8 cellular contexts compared by ENCODE assay signal in the genomic region with DNA sequence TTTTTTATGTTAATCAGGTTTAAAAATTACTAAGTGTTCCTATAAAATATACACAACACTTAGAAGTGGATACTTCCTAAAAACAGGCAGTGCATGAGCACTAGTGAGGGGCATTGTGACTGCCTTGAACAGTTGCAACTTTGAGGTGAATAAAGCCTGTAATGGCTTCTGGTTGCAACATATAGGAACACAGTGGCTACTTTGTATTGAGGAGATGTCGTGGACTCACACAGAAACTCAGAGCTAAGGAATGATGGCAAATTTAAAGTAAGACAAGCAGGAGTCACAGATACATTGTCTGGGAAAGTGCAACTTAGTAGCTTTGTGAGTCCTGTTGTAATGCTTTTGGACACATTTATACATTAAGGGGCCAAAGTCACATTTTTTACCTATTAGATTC. TPM values are rescaled to one million over a fixed set of nuclear protein-coding genes. Genes with fewer than 3 reads are reported as not detected.
DNase-seq lines count a peak whose midpoint lies in the region; ATAC-seq and TF ChIP-seq lines count a peak whose summit lies in the region.

No MANE protein-coding gene starts in this region.

- POLR2A ChIA-PET in activated CD8-positive, alpha-beta T cell treated with anti-CD3 and anti-CD28 coated beads for 36 hours (lab: Charles Lee) = interaction anchor here (0.6 to 1.1 kb wide), 6 partner anchors 13 to 125 kb away, joined by 3 to 4 read pairs (median 3); no protein-coding TSS in a partner anchor

- peak overlapping the region; percentile 99 for H3K27ac Mint-ChIP-seq in activated CD4-positive, alpha-beta T cell treated with anti-CD3 and anti-CD28 coated beads, Interleukin-2, amount 10 ng/mL, durations not matched to agents 24 days and 14 days
- H3K27ac Mint-ChIP-seq in activated CD8-positive, alpha-beta T cell treated with anti-CD3 and anti-CD28 coated beads for 36 hours = peak overlapping the region; percentile 100

- H3K27ac ChIP-seq in temporal lobe (ENCODE audit: low read depth, low read length) = peak overlapping the region; percentile 36

- no peaks in the 10 kb centered on the region for H3K27me3 Mint-ChIP-seq in activated CD4-positive, alpha-beta T cell treated with anti-CD3 and anti-CD28 coated beads, Interleukin-2, amount 10 ng/mL, durations not matched to agents 24 days and 14 days
- H3K27me3 Mint-ChIP-seq in activated CD8-positive, alpha-beta T cell treated with anti-CD3 and anti-CD28 coated beads for 36 hours = no peaks in the 10 kb centered on the region

- peaks cover 43% of the 10 kb centered on the region for H3K36me3 Mint-ChIP-seq in activated CD4-positive, alpha-beta T cell treated with anti-CD3 and anti-CD28 coated beads, Interleukin-2, amount 10 ng/mL, durations not matched to agents 24 days and 14 days (ENCODE audit: low read depth)
- H3K36me3 Mint-ChIP-seq in activated CD8-positive, alpha-beta T cell treated with anti-CD3 and anti-CD28 coated beads for 36 hours (ENCODE audit: low read depth) = peaks cover 38% of the 10 kb centered on the region

- peaks cover 39% of the 10 kb centered on the region for H3K4me1 Mint-ChIP-seq in activated CD4-positive, alpha-beta T cell treated with anti-CD3 and anti-CD28 coated beads, Interleukin-2, amount 10 ng/mL, durations not matched to agents 24 days and 14 days
- peaks cover 36% of the 10 kb centered on the region for H3K4me1 Mint-ChIP-seq in activated CD8-positive, alpha-beta T cell treated with anti-CD3 and anti-CD28 coated beads for 36 hours (ENCODE audit: low read depth)

- H3K9me3 Mint-ChIP-seq in activated CD4-positive, alpha-beta T cell treated with anti-CD3 and anti-CD28 coated beads, Interleukin-2, amount 10 ng/mL, durations not matched to agents 24 days and 14 days = peaks cover 10% of the 10 kb centered on the region
- H3K9me3 Mint-ChIP-seq in activated CD8-positive, alpha-beta T cell treated with anti-CD3 and anti-CD28 coated beads for 36 hours = no peaks in the 10 kb centered on the region

- intact Hi-C loops in activated CD4-positive, alpha-beta T cell treated with anti-CD3 and anti-CD28 coated beads, Interleukin-2, amount 10 ng/mL, durations not matched to agents 24 days and 14 days (cut with micrococcal nuclease) = loop anchor here (5.0 kb wide), 2 partner anchors 54 to 219 kb away; a partner anchor contains a TSS
- intact Hi-C loops in activated CD8-positive, alpha-beta T cell treated with anti-CD3 and anti-CD28 coated beads for 36 hours (cut with micrococcal nuclease) = no loop called here

- CTCF ChIA-PET in activated CD8-positive, alpha-beta T cell treated with anti-CD3 and anti-CD28 coated beads for 36 hours (lab: Charles Lee) = no interaction called here

- DNase-seq in activated CD4-positive, alpha-beta T cell treated with anti-CD3 and anti-CD28 coated beads, Interleukin-2, amount 10 ng/mL, durations not matched to agents 24 days and 14 days = peak; percentile 58
- DNase-seq in activated CD4-positive, alpha-beta T cell treated with anti-CD3 and anti-CD28 coated beads for 48 hours = no peak
- no peak for DNase-seq in activated CD8-positive, alpha-beta T cell treated with anti-CD3 and anti-CD28 coated beads for 36 hours
- DNase-seq in iris pigment epithelial cell (ENCODE audit: low read depth) (peak; percentile 17), UCSD-AML1 (lab: John Stamatoyannopoulos, UW; ENCODE audit: unreplicated experiment) (no peak), NCI-H128 (lab: John Stamatoyannopoulos, UW; ENCODE audit: unreplicated experiment) (no peak), NCI-H1436 treated with DMSO at 0.1 percent for 48 hours (lab: John Stamatoyannopoulos, UW) (no peak)

- ATAC-seq in activated CD8-positive, alpha-beta T cell treated with anti-CD3 and anti-CD28 coated beads for 36 hours = no peak

- no peak for TF ChIP-seq CTCF in activated CD8-positive, alpha-beta T cell treated with anti-CD3 and anti-CD28 coated beads for 36 hours (IDR thresholded peaks at IDR 0.05)

- peak overlapping the region; percentile 95 for H3K4me3 Mint-ChIP-seq in activated CD4-positive, alpha-beta T cell treated with anti-CD3 and anti-CD28 coated beads, Interleukin-2, amount 10 ng/mL, durations not matched to agents 24 days and 14 days
- peak overlapping the region; percentile 96 for H3K4me3 Mint-ChIP-seq in activated CD8-positive, alpha-beta T cell treated with anti-CD3 and anti-CD28 coated beads for 36 hours

RNA-seq across cellular contexts. Expression of a gene that starts 0.9 kb away (rescaled TPM):
- total RNA-seq in activated CD4-positive, alpha-beta T cell treated with anti-CD3 and anti-CD28 coated beads, Interleukin-2, amount 10 ng/mL, durations not matched to agents 24 days and 14 days = 1,449 and 1,452 TPM in 2 replicates
- 1,000 to 10,000 TPM; 1,275 to 1,335 TPM for total RNA-seq in activated CD8-positive, alpha-beta T cell treated with anti-CD3 and anti-CD28 coated beads for 36 hours
- 43.5 TPM for total RNA-seq in temporal lobe

Comparison
In these comparisons a context has a peak if more than half of its experiments do, and no peak if none do; other contexts are left out.
1. DNase-seq: peak in activated CD4-positive, alpha-beta T cell treated with anti-CD3 and anti-CD28 coated beads, Interleukin-2, amount 10 ng/mL, durations not matched to agents 24 days and 14 days (single experiment) and iris pigment epithelial cell (single experiment); none in activated CD4-positive, alpha-beta T cell treated with anti-CD3 and anti-CD28 coated beads for 48 hours (single experiment), activated CD8-positive, alpha-beta T cell treated with anti-CD3 and anti-CD28 coated beads for 36 hours (single experiment), UCSD-AML1 (single experiment), NCI-H128 (single experiment) and NCI-H1436 treated with DMSO at 0.1 percent for 48 hours (single experiment).
2. RNA of a gene that starts 0.9 kb away (total RNA-seq): 1,449 to 1,452 TPM in activated CD4-positive, alpha-beta T cell treated with anti-CD3 and anti-CD28 coated beads, Interleukin-2, amount 10 ng/mL, durations not matched to agents 24 days and 14 days and 1,275 to 1,335 TPM in activated CD8-positive, alpha-beta T cell treated with anti-CD3 and anti-CD28 coated beads for 36 hours; 43.5 TPM in temporal lobe (single experiment); every median in the first group is over 10 times any median in the second.